ENCODE assay signal across 9 cellular contexts in the genomic region with DNA sequence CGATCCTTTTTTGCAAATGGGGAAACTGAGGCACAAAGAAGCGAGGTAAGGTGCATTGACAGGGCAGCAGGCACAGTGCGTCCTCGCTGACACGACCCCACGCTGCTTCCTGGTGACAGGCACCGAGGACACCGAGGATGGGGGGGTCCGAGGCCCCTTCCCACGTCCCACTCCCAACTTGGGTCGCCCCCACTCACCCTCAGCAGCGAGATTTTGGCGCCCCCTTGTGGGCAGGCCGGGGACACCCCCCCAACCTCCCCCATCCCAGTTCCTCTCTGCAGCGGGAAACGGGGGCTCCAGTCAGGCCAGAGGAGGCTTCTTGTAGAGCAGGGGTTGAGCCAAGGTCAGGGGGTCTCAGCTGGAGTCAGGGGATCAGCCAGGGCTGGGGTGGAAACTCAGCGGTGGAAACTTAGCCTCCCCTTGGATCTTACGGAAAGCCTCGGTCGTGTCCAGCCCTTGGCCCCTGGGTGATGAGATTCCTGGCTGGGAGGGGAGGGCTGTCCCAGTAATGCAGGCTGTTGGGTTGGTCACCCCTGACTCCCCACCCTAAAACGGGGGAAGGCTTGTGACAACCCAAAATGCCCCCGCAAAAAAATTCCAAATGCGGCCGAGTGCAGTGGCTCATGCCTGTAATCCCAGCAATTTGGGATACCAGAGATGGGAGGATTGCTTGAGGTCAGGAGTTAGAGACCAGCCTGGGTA. TPM values are rescaled to one million over a fixed set of nuclear protein-coding genes. Genes with fewer than 3 reads are reported as not detected.
DNase-seq lines count a peak whose midpoint lies in the region; ATAC-seq and TF ChIP-seq lines count a peak whose summit lies in the region.
"Had no signal": no experiment of that assay in that cellular context is flagged by ENCODE, and none has a peak within 500 bp of the region (broad histone marks: within the 10 kb centered on the region; RNA-seq: fewer than 3 reads in every experiment).

No MANE protein-coding gene starts in this region.

- H3K9me3 ChIP-seq in mucosa of descending colon (no peaks in the 10 kb centered on the region), aorta (ENCODE audit: control insufficient read depth, low read length) (no peaks in the 10 kb centered on the region)

- DNase-seq in GM03348 (ENCODE audit: low spot score) (peak; percentile 83), RPMI8226 (peak; percentile 41), cardiac fibroblast (ENCODE audit: low read depth in 2 of 2) (peak in 1 of 2 donors; percentile 32), mucosa of descending colon (peak in 2 of 3 donors; percentile 49 to 61), aorta (peak; percentile 63 to 88), NCI-H2227 treated with DMSO at 0.1 percent for 48 hours (lab: John Stamatoyannopoulos, UW) (no peak)

- ATAC-seq in mucosa of descending colon (peak; percentile 37), aorta (ENCODE audit: low FRiP score) (peak; percentile 74), GM21515 (IDR thresholded peaks at IDR 0.05; ENCODE audit: unreplicated experiment) (no peak), GM18870 (IDR thresholded peaks at IDR 0.05; ENCODE audit: unreplicated experiment) (no peak)

- TF ChIP-seq CTCF in cardiac fibroblast (IDR thresholded peaks at IDR 0.05; ENCODE audit: low read depth, low read length), result peak; percentile 93
- peak; percentile 62 for TF ChIP-seq CTCF in mucosa of descending colon (IDR thresholded peaks at IDR 0.05)

- no peaks in the 10 kb centered on the region for H3K27me3 ChIP-seq in aorta (ENCODE audit: control insufficient read depth in 1 of 2, insufficient read depth in 2 of 2, low read length in 1 of 2)

- intact Hi-C loops in mucosa of descending colon (cut with DNase I, micrococcal nuclease) (loop anchor here (5.0 kb wide), 2 partner anchors 145 to 165 kb away; no protein-coding TSS in a partner anchor), aorta (cut with DNase I) (loop anchor here (2.0 to 5.0 kb wide), 3 partner anchors 40 to 145 kb away; no protein-coding TSS in a partner anchor)

- no peak overlapping the region for H3K27ac ChIP-seq in aorta (ENCODE audit: low read depth in 1 of 2, low read length in 2 of 2)

- whole genome bisulfite sequencing in aorta, 2 donors, result 17% methylated on average over 24 of the region's 24 CpGs

- H3K36me3 ChIP-seq in mucosa of descending colon (ENCODE audit: low read depth) (no peaks in the 10 kb centered on the region), aorta (ENCODE audit: control insufficient read depth in 1 of 2, insufficient read depth in 2 of 2, low read length in 1 of 2) (no peaks in the 10 kb centered on the region)

- peaks cover 10% of the 10 kb centered on the region for H3K4me1 ChIP-seq in mucosa of descending colon (ENCODE audit: low read depth)
- no peaks in the 10 kb centered on the region for H3K4me1 ChIP-seq in aorta (ENCODE audit: control insufficient read depth in 1 of 2, insufficient read depth in 2 of 2, low read length in 2 of 2)

- H3K4me3 ChIP-seq in cardiac fibroblast (replicated peaks in 1 of 2; ENCODE audit: low read depth in 2 of 2, low read length in 2 of 2), result no peak overlapping the region
- H3K4me3 ChIP-seq in mucosa of descending colon, result no peak overlapping the region
- H3K4me3 ChIP-seq in aorta (ENCODE audit: low read length in 2 of 2), result no peak overlapping the region

RNA-seq across cellular contexts. Expression of a gene that starts 8.2 kb away (rescaled TPM):
- total RNA-seq in mucosa of descending colon (10 to 100 TPM in 2 of 3 donors, 1 to 10 TPM in 1; 8.5 to 62.5 (median 41.8) TPM), aorta (not detected)
- polyA plus RNA-seq in aorta, result 10 to 100 TPM in 1 of 2 donors, under 1 TPM in 1; 0.67 to 62.6 TPM
- total RNA-seq: HT1080 had no signal

RNA-seq across cellular contexts. Expression of a gene that starts 11.1 kb away (rescaled TPM):
- 1 to 10 TPM; 1.1 to 5.5 (median 5.5) TPM for total RNA-seq in mucosa of descending colon
- not detected for total RNA-seq in aorta
- not detected for polyA plus RNA-seq in aorta
- total RNA-seq: HT1080 had no signal

RNA-seq across cellular contexts. Expression of a gene that starts 28.4 kb away (rescaled TPM):
- total RNA-seq in mucosa of descending colon, result 10 to 100 TPM in 2 of 3 donors, 1 to 10 TPM in 1; 7.6 to 11.1 (median 10.4) TPM
- total RNA-seq in aorta, result 1 to 10 TPM; 6.1 to 7.9 TPM
- 10 to 100 TPM in 1 of 2 donors, 1 to 10 TPM in 1; 6.9 to 11.5 TPM for polyA plus RNA-seq in aorta

RNA-seq across cellular contexts. Expression of a gene that starts 34.0 kb away (rescaled TPM):
- total RNA-seq in mucosa of descending colon (10 to 100 TPM; 35.9 to 59.6 (median 46.4) TPM), aorta (10 to 100 TPM; 33.7 to 42.0 TPM)
- 10 to 100 TPM in 1 of 2 donors, 1 to 10 TPM in 1; 8.0 to 25.2 TPM for polyA plus RNA-seq in aorta

Comparison
In these comparisons a context has a peak if more than half of its experiments do, and no peak if none do; other contexts are left out.
1. ATAC-seq: peak in mucosa of descending colon (single experiment) and aorta (single experiment); none in GM21515 (single experiment) and GM18870 (single experiment).
2. RNA of a gene that starts 8.2 kb away (total RNA-seq): 8.5 to 62.5 TPM in mucosa of descending colon; not detected in aorta; every median in the first group is over 4 times any median in the second.